1 cellular context compared by ENCODE assay signal in genomic region chr22:45608045-45608444, GRCh38.
A peak's percentile ranks its signal among the peaks of the same experiment; 100 is the strongest.
TF ChIP-seq lines count a peak whose summit lies in the region.

No MANE protein-coding gene starts in this region.

TF ChIP-seq in IMR-90, 13 proteins besides CTCF, POLR2A, EP300 and RAD21:
- TF ChIP-seq USF2 (IDR thresholded peaks at IDR 0.05; ENCODE audit: low read depth, low read length): peak; percentile 47
